ENCODE assay signal across 8 cellular contexts in genomic region chr3:153291052-153291689, GRCh38.
A peak's percentile ranks its signal among the peaks of the same experiment; 100 is the strongest.
DNase-seq lines count a peak whose midpoint lies in the region; ATAC-seq and TF ChIP-seq lines count a peak whose summit lies in the region.

No MANE protein-coding gene starts in this region.

- TF ChIP-seq CTCF in AG09319 (IDR thresholded peaks at IDR 0.05; ENCODE audit: low read depth, low read length) = peak; percentile 34

- H3K4me3 ChIP-seq in NT2/D1 (ENCODE audit: insufficient read length, low read depth) = no peak overlapping the region

- no peaks in the 10 kb centered on the region for H3K4me1 ChIP-seq in NT2/D1 (ENCODE audit: insufficient read depth, insufficient read length)

- ATAC-seq in GM19372 (IDR thresholded peaks at IDR 0.05; ENCODE audit: low read depth, unreplicated experiment) (peak; percentile 56), GM21381 (IDR thresholded peaks at IDR 0.05; ENCODE audit: unreplicated experiment) (no peak)

- no peaks in the 10 kb centered on the region for H3K27me3 ChIP-seq in NT2/D1 (ENCODE audit: insufficient read depth, insufficient read length)

- no peaks in the 10 kb centered on the region for H3K9me3 ChIP-seq in NT2/D1 (ENCODE audit: insufficient read depth, low read length)

- H3K36me3 ChIP-seq in NT2/D1 (ENCODE audit: insufficient read depth, insufficient read length, low read length) = no peaks in the 10 kb centered on the region

- no peak overlapping the region for H3K9ac ChIP-seq in NT2/D1 (ENCODE audit: insufficient read length, low read depth)

- DNase-seq in AG09319 (ENCODE audit: extremely low read depth, low read depth) = no peak
- DNase-seq in NT2/D1 (ENCODE audit: low read depth, low spot score) = peak; percentile 30
- no peak for DNase-seq in epithelial cell of prostate (ENCODE audit: low read depth, low spot score)
- DNase-seq in renal cortical epithelial cell (ENCODE audit: low read depth) = peak; percentile 46
- no peak for DNase-seq in activated CD8-positive, alpha-beta memory T cell treated with anti-CD3 and anti-CD28 coated beads, Interleukin-2, amount 50 U/mL, for 4 hours
- DNase-seq in stimulated activated CD4-positive, alpha-beta T cell treated with anti-CD3 and anti-CD28 coated beads, Interleukin-2, amount 100 ng/mL, for 48 hours = no peak

- peak overlapping the region; percentile 99 for H3K27ac ChIP-seq in epithelial cell of prostate

Comparison
In these comparisons a context has a peak if more than half of its experiments do, and no peak if none do; other contexts are left out.
1. DNase-seq: peak in NT2/D1 (single experiment) and renal cortical epithelial cell (single experiment); none in AG09319 (single experiment), epithelial cell of prostate (single experiment), activated CD8-positive, alpha-beta memory T cell treated with anti-CD3 and anti-CD28 coated beads, Interleukin-2, amount 50 U/mL, for 4 hours (single experiment) and stimulated activated CD4-positive, alpha-beta T cell treated with anti-CD3 and anti-CD28 coated beads, Interleukin-2, amount 100 ng/mL, for 48 hours (0 of 2).